Comparison of ENCODE assay signal across 24 cellular contexts in genomic region chr3:161275919-161276318, GRCh38. TPM values are rescaled to one million over a fixed set of nuclear protein-coding genes. Genes with fewer than 3 reads are reported as not detected.
DNase-seq lines count a peak whose midpoint lies in the region; ATAC-seq, FAIRE-seq and TF ChIP-seq lines count a peak whose summit lies in the region.
"Had no signal": no experiment of that assay in that cellular context is flagged by ENCODE, and none has a peak within 500 bp of the region (broad histone marks: within the 10 kb centered on the region; RNA-seq: fewer than 3 reads in every experiment).

No MANE protein-coding gene starts in this region.

- H3K27ac Mint-ChIP-seq in activated CD4-positive, alpha-beta T cell treated with anti-CD3 and anti-CD28 coated beads, Interleukin-2, amount 10 ng/mL, durations not matched to agents 24 days and 14 days: no peak overlapping the region
- H3K27ac Mint-ChIP-seq: activated B cell treated with CpG ODN at 0.5 μM for 24 hours; activated naive CD8-positive, alpha-beta T cell treated with anti-CD3 and anti-CD28 coated beads, Interleukin-2, amount 50 U/mL, for 24 hours; GM23338; T-helper 1 cell treated with Interleukin-12 subunit alpha and Interleukin-12 subunit beta and Interleukin-4 antibody, amounts not matched to agents 30 μg/mL and 1 μg/mL, for 36 hours had no signal

- H3K4me3 Mint-ChIP-seq in activated CD4-positive, alpha-beta T cell treated with anti-CD3 and anti-CD28 coated beads, Interleukin-2, amount 10 ng/mL, durations not matched to agents 24 days and 14 days: no peak overlapping the region
- H3K4me3 Mint-ChIP-seq: activated B cell treated with CpG ODN at 0.5 μM for 24 hours; activated naive CD8-positive, alpha-beta T cell treated with anti-CD3 and anti-CD28 coated beads, Interleukin-2, amount 50 U/mL, for 24 hours; GM23338; T-helper 1 cell treated with Interleukin-12 subunit alpha and Interleukin-12 subunit beta and Interleukin-4 antibody, amounts not matched to agents 30 μg/mL and 1 μg/mL, for 36 hours had no signal

- in situ Hi-C loops in HepG2 (cut with HindIII; ENCODE audit: extremely low pct_ligation_motif_present, low pct_unique_long_range_greater_than_20kb): loop anchor here (10.0 kb wide), 2 partner anchors 181 to 351 kb away; no protein-coding TSS in a partner anchor

- H3K23ac ChIP-seq in mesenchymal stem cell (ENCODE audit: low read length in 2 of 2): no peak overlapping the region

- no peak overlapping the region for H3K4ac ChIP-seq in mesenchymal stem cell (ENCODE audit: low read depth in 1 of 2, low read length in 2 of 2)

- TF ChIP-seq CTCF in HepG2 (CRISPR knock-in tag; IDR thresholded peaks at IDR 0.05): no peak
- no peak for TF ChIP-seq CTCF in right lobe of liver (IDR thresholded peaks at IDR 0.05)
- TF ChIP-seq CTCF in epithelial cell of esophagus (IDR thresholded peaks at IDR 0.05; ENCODE audit: insufficient read depth, low read depth, low read length, missing control alignments): no peak
- TF ChIP-seq CTCF in upper lobe of right lung (IDR thresholded peaks at IDR 0.05): no peak

- no peak overlapping the region for H2AK5ac ChIP-seq in mesenchymal stem cell (ENCODE audit: low read length, severe bottlenecking)

- intact Hi-C loops in HepG2 (cut with micrococcal nuclease; ENCODE audit: unreplicated experiment): loop anchor here (10.0 kb wide), 1 partner anchor 351 kb away; no protein-coding TSS in a partner anchor
- intact Hi-C loops in right lobe of liver (cut with DNase I): loop anchor here in 1 of 2 donors (10.0 kb wide), 1 partner anchor 129 kb away; no protein-coding TSS in a partner anchor
- intact Hi-C loops in upper lobe of right lung (cut with DNase I): loop anchor here (10.0 kb wide), 1 partner anchor 139 kb away; no protein-coding TSS in a partner anchor
- intact Hi-C loops in activated CD4-positive, alpha-beta T cell treated with anti-CD3 and anti-CD28 coated beads, Interleukin-2, amount 10 ng/mL, durations not matched to agents 24 days and 14 days (cut with micrococcal nuclease): loop anchor here (2.0 kb wide), 1 partner anchor 319 kb away; no protein-coding TSS in a partner anchor

- no peak for TF ChIP-seq RAD21 in HepG2 (CRISPR knock-in tag; IDR thresholded peaks at IDR 0.05)

- H3K4me3 ChIP-seq in HepG2 (replicated peaks in 1 of 3; ENCODE audit: insufficient read depth in 1 of 3, low read depth in 2 of 3, low read length in 3 of 3): no peak overlapping the region
- no peak overlapping the region for H3K4me3 ChIP-seq in right lobe of liver
- H3K4me3 ChIP-seq in epithelial cell of esophagus (ENCODE audit: low read length): no peak overlapping the region
- no peak overlapping the region for H3K4me3 ChIP-seq in upper lobe of right lung
- no peak overlapping the region for H3K4me3 ChIP-seq in mesenchymal stem cell (ENCODE audit: insufficient read depth in 1 of 2, low read depth in 1 of 2, low read length in 2 of 2)
- H3K4me3 ChIP-seq: BLaER1, GM23338, heart right ventricle, upper lobe of left lung had no signal

- H3K9me3 Mint-ChIP-seq in activated CD4-positive, alpha-beta T cell treated with anti-CD3 and anti-CD28 coated beads, Interleukin-2, amount 10 ng/mL, durations not matched to agents 24 days and 14 days: peaks cover 11% of the 10 kb centered on the region

- ATAC-seq in HepG2 (peak; percentile 33; the same call in 2 of the 3 replicates), right lobe of liver (no peak), upper lobe of right lung (no peak), HG03469 (IDR thresholded peaks at IDR 0.05; ENCODE audit: unreplicated experiment) (no peak)
- ATAC-seq: activated naive CD8-positive, alpha-beta T cell treated with anti-CD3 and anti-CD28 coated beads, Interleukin-2, amount 50 U/mL, for 24 hours; GM23338; heart right ventricle; Right ventricle myocardium inferior had no signal

- no peaks in the 10 kb centered on the region for H3K27me3 ChIP-seq in HepG2 (ENCODE audit: control insufficient read depth in 1 of 2, insufficient read depth in 2 of 2, low read length in 2 of 2)
- no peaks in the 10 kb centered on the region for H3K27me3 ChIP-seq in right lobe of liver
- no peaks in the 10 kb centered on the region for H3K27me3 ChIP-seq in upper lobe of right lung
- H3K27me3 ChIP-seq in mesenchymal stem cell (ENCODE audit: control insufficient read depth in 1 of 2, insufficient read depth in 1 of 2, low read length in 2 of 2): no peaks in the 10 kb centered on the region
- H3K27me3 ChIP-seq: BLaER1, heart right ventricle, upper lobe of left lung had no signal

- no peak overlapping the region for H3K14ac ChIP-seq in mesenchymal stem cell (ENCODE audit: low read length in 2 of 2)

- H3K9ac ChIP-seq in HepG2 (ENCODE audit: insufficient read depth, low read depth, low read length) (no peak overlapping the region), mesenchymal stem cell (ENCODE audit: low read length) (no peak overlapping the region)
- H3K9ac ChIP-seq: BLaER1 had no signal

- H4K20me1 ChIP-seq in HepG2 (ENCODE audit: insufficient read depth, low read length): no peaks in the 10 kb centered on the region
- H4K20me1 ChIP-seq: BLaER1 had no signal

- H3K4me2 ChIP-seq in HepG2 (ENCODE audit: low read depth, low read length) (no peak overlapping the region), mesenchymal stem cell (ENCODE audit: low read length, poor library complexity, severe bottlenecking) (no peak overlapping the region)
- H3K4me2 ChIP-seq: BLaER1, GM23338 had no signal

- H2BK12ac ChIP-seq in mesenchymal stem cell (ENCODE audit: low read length in 2 of 2): no peak overlapping the region

- no peak overlapping the region for H2BK5ac ChIP-seq in mesenchymal stem cell (ENCODE audit: low read depth, low read length, poor library complexity, severe bottlenecking)

- POLR2A ChIA-PET in HepG2 (lab: Yijun Ruan, JAX): no interaction called here

- DNase-seq in HepG2 (ENCODE audit: low spot score) (no peak), right lobe of liver (no peak), NCI-H345 treated with DMSO at 0.1 percent for 48 hours (lab: John Stamatoyannopoulos, UW; ENCODE audit: unreplicated experiment) (peak; percentile 88), epithelial cell of esophagus (ENCODE audit: low read depth) (peak; percentile 84), upper lobe of right lung (no peak), mesenchymal stem cell (no peak)
- DNase-seq in activated CD4-positive, alpha-beta T cell treated with anti-CD3 and anti-CD28 coated beads, Interleukin-2, amount 10 ng/mL, durations not matched to agents 24 days and 14 days: no peak
- DNase-seq: activated B cell treated with CpG ODN at 0.5 μM for 24 hours; activated naive CD8-positive, alpha-beta T cell treated with anti-CD3 and anti-CD28 coated beads, Interleukin-2, amount 50 U/mL, for 24 hours; caudate nucleus; DMS 273 treated with DMSO at 0.1 percent for 48 hours; effector CD4-positive, alpha-beta T cell; heart right ventricle; KG1; NCI-H2029; stimulated activated naive CD4-positive, alpha-beta T cell treated with Interleukin-2 at 50 U/mL for 16 hours; upper lobe of left lung had no signal

- H2AFZ ChIP-seq in HepG2 (ENCODE audit: low read length) (no peak overlapping the region), mesenchymal stem cell (ENCODE audit: low read depth, low read length) (no peak overlapping the region)
- H2AFZ ChIP-seq: GM23338 had no signal

- no peak overlapping the region for H3K18ac ChIP-seq in mesenchymal stem cell (ENCODE audit: low read depth in 1 of 2, low read length in 2 of 2)

- CTCF ChIA-PET in HepG2 (lab: Yijun Ruan, JAX; ENCODE audit: low intra/inter-chr PET ratio, low total read pairs): interaction anchor here (2.9 kb wide), 1 partner anchor 148 kb away, joined by 39 read pairs; no protein-coding TSS in a partner anchor

- H3K4me1 ChIP-seq in HepG2 (ENCODE audit: insufficient read depth, low read length) (peaks cover 24% of the 10 kb centered on the region), right lobe of liver (no peaks in the 10 kb centered on the region), upper lobe of right lung (no peaks in the 10 kb centered on the region), mesenchymal stem cell (ENCODE audit: control insufficient read depth, insufficient read depth, low read depth, low read length) (no peaks in the 10 kb centered on the region)
- H3K4me1 ChIP-seq: BLaER1, heart right ventricle, upper lobe of left lung had no signal

- H3K27me3 Mint-ChIP-seq in activated CD4-positive, alpha-beta T cell treated with anti-CD3 and anti-CD28 coated beads, Interleukin-2, amount 10 ng/mL, durations not matched to agents 24 days and 14 days: peaks cover 4% of the 10 kb centered on the region
- H3K27me3 Mint-ChIP-seq: activated B cell treated with CpG ODN at 0.5 μM for 24 hours; activated naive CD8-positive, alpha-beta T cell treated with anti-CD3 and anti-CD28 coated beads, Interleukin-2, amount 50 U/mL, for 24 hours had no signal

- TF ChIP-seq EP300 in HepG2 (IDR thresholded peaks at IDR 0.05; ENCODE audit: low read depth in 2 of 2, low read length in 2 of 2): no peak
- TF ChIP-seq EP300 in HepG2 (CRISPR knock-in tag; IDR thresholded peaks at IDR 0.05; ENCODE audit: borderline replicate concordance): no peak

- no peak overlapping the region for H2BK15ac ChIP-seq in mesenchymal stem cell (ENCODE audit: low read depth, poor library complexity, severe bottlenecking)

- H3K79me1 ChIP-seq in mesenchymal stem cell (replicated peaks; ENCODE audit: low read length, poor library complexity, severe bottlenecking): no peaks in the 10 kb centered on the region

- 100% methylated on average over 1 of the region's 2 CpGs for WGBS in HepG2 (ENCODE audit: low lambda C conversion rate)
- no CpG with 5 or more reads among the region's 2 CpGs for WGBS in right lobe of liver (ENCODE audit: insufficient coverage, low coverage, low lambda C conversion rate, missing lambda C conversion rate)
- WGBS in mesenchymal stem cell: 98% methylated on average over 2 of the region's 2 CpGs

- H3K36me3 ChIP-seq in HepG2 (replicated peaks in 1 of 2; ENCODE audit: control insufficient read depth in 1 of 2, insufficient read depth in 2 of 2, low read length in 2 of 2) (0 out of 5 replicates have a peak, but pooled peaks cover 0 to 1% of the 10 kb centered on the region in 2 experiments), right lobe of liver (no peaks in the 10 kb centered on the region), upper lobe of right lung (no peaks in the 10 kb centered on the region), mesenchymal stem cell (ENCODE audit: control insufficient read depth in 1 of 2, insufficient read depth in 2 of 2, low read depth in 1 of 2, low read length in 2 of 2) (peaks cover 0 to 14% of the 10 kb centered on the region in 2 experiments)
- H3K36me3 ChIP-seq: upper lobe of left lung had no signal

- H4K8ac ChIP-seq in mesenchymal stem cell (ENCODE audit: low read length): no peak overlapping the region

- no peaks in the 10 kb centered on the region for H3K4me1 Mint-ChIP-seq in activated CD4-positive, alpha-beta T cell treated with anti-CD3 and anti-CD28 coated beads, Interleukin-2, amount 10 ng/mL, durations not matched to agents 24 days and 14 days
- H3K4me1 Mint-ChIP-seq: activated B cell treated with CpG ODN at 0.5 μM for 24 hours; activated naive CD8-positive, alpha-beta T cell treated with anti-CD3 and anti-CD28 coated beads, Interleukin-2, amount 50 U/mL, for 24 hours had no signal

- H4K91ac ChIP-seq in mesenchymal stem cell (ENCODE audit: low read length): no peak overlapping the region

- no peak for TF ChIP-seq POLR2A in HepG2 (IDR thresholded peaks at IDR 0.05; ENCODE audit: insufficient read depth in 1 of 2, low read depth in 2 of 2, low read length in 2 of 2)
- TF ChIP-seq POLR2A in right lobe of liver (IDR thresholded peaks at IDR 0.05): no peak

- FAIRE-seq in HepG2 (lab: Jason Lieb, UNC): no peak
- FAIRE-seq: GM18507, keratinocyte had no signal

- H3K27ac ChIP-seq in HepG2 (ENCODE audit: extremely low read length, insufficient read depth, low read length): no peak overlapping the region
- H3K27ac ChIP-seq in right lobe of liver: no peak overlapping the region
- no peak overlapping the region for H3K27ac ChIP-seq in upper lobe of right lung
- H3K27ac ChIP-seq in mesenchymal stem cell (ENCODE audit: low read length, poor library complexity, severe bottlenecking): no peak overlapping the region
- H3K27ac ChIP-seq: BLaER1, heart right ventricle, upper lobe of left lung had no signal

- H3K79me2 ChIP-seq in HepG2 (ENCODE audit: insufficient read depth, low read length): no peaks in the 10 kb centered on the region

- no peak overlapping the region for H2BK120ac ChIP-seq in mesenchymal stem cell (ENCODE audit: low read depth, low read length)

- BruUV-seq in HepG2 (replicated peaks; lab: Mats Ljungman, UMichigan): no TSS peak

- peaks cover 4% of the 10 kb centered on the region for H3K36me3 Mint-ChIP-seq in activated CD4-positive, alpha-beta T cell treated with anti-CD3 and anti-CD28 coated beads, Interleukin-2, amount 10 ng/mL, durations not matched to agents 24 days and 14 days (ENCODE audit: low read depth)

- H3K9me3 ChIP-seq in HepG2 (ENCODE audit: low read length) (peaks cover 26% of the 10 kb centered on the region), right lobe of liver (peaks cover 0 to 4% (median under 1%) of the 10 kb centered on the region in 4 donors), upper lobe of right lung (peaks cover 6% of the 10 kb centered on the region), mesenchymal stem cell (ENCODE audit: control insufficient read depth, low read length) (peaks cover 23% of the 10 kb centered on the region)

RNA-seq across cellular contexts. Expression of gene NMD3, which starts 54.8 kb away (rescaled TPM):
- total RNA-seq in HepG2 (2016; rRNA removed; fragmentation: Illumina TruSeq; extraction: Trizol) (55.2 and 95.4 TPM in 2 replicates), right lobe of liver (10 to 100 TPM; 33.3 to 46.7 (median 42.2) TPM), upper lobe of right lung (40.9 TPM)
- 8.5 and 10.5 TPM in 2 replicates for total RNA-seq in HepG2 (2016; cell fraction: cytosol; rRNA removed; fragmentation: Illumina TruSeq; extraction: Trizol; ENCODE audit: low read depth)
- 55.7 and 91.2 TPM in 2 replicates for total RNA-seq in HepG2 (2016; cell fraction: insoluble cytoplasmic fraction; rRNA removed; fragmentation: Illumina TruSeq; extraction: Trizol)
- 22.8 and 30.4 TPM in 2 replicates for total RNA-seq in HepG2 (2016; cell fraction: membrane; rRNA removed; fragmentation: Illumina TruSeq; extraction: Trizol)
- 46.6 and 50.5 TPM in 2 replicates for total RNA-seq in HepG2 (2016; cell fraction: nucleus; rRNA removed; fragmentation: Illumina TruSeq; extraction: Trizol)
- 31.3 and 44.2 TPM in 2 replicates for polyA plus RNA-seq in HepG2 (2011; rRNA removed)
- polyA plus RNA-seq in HepG2 (2011; cell fraction: cytosol; rRNA removed): 17.1 and 21.6 TPM in 2 replicates
- polyA plus RNA-seq in HepG2 (2011; cell fraction: nucleus; rRNA removed): 19.8 and 20.3 TPM in 2 replicates
- 46.6 and 51.7 TPM in 2 replicates for polyA plus RNA-seq in HepG2 (2012)
- polyA plus RNA-seq in HepG2 (2016; cell fraction: cytosol; fragmentation: Illumina TruSeq; extraction: Trizol; ENCODE audit: low read depth): 3.5 and 4.3 TPM in 2 replicates
- 73.9 and 86.1 TPM in 2 replicates for polyA plus RNA-seq in HepG2 (2016; cell fraction: insoluble cytoplasmic fraction; fragmentation: Illumina TruSeq; extraction: Trizol; ENCODE audit: low read depth)
- 11.3 and 13.2 TPM in 2 replicates for polyA plus RNA-seq in HepG2 (2016; cell fraction: membrane; fragmentation: Illumina TruSeq; extraction: Trizol; ENCODE audit: low read depth)
- 39.5 and 44.5 TPM in 2 replicates for polyA plus RNA-seq in HepG2 (2016; cell fraction: nucleus; fragmentation: Illumina TruSeq; extraction: Trizol; ENCODE audit: insufficient read depth, low read depth)
- polyA minus RNA-seq in HepG2 (2011; rRNA and poly(A)+ RNA removed; ENCODE audit: low replicate concordance): 55.7 and 74.3 TPM in 2 replicates
- 50.4 and 51.5 TPM in 2 replicates for polyA minus RNA-seq in HepG2 (2011; cell fraction: cytosol; rRNA and poly(A)+ RNA removed)
- 85.7 and 94.0 TPM in 2 replicates for polyA minus RNA-seq in HepG2 (2011; cell fraction: nucleus; rRNA and poly(A)+ RNA removed)
- polyA plus RNA-seq in mesenchymal stem cell (2013, experiment 1 of 2): 37.8 TPM
- 37.6 TPM for polyA plus RNA-seq in mesenchymal stem cell (2013, experiment 2 of 2)
- total RNA-seq in activated CD4-positive, alpha-beta T cell treated with anti-CD3 and anti-CD28 coated beads, Interleukin-2, amount 10 ng/mL, durations not matched to agents 24 days and 14 days: 78.2 and 81.8 TPM in 2 replicates

Comparison
In these comparisons a context has a peak if more than half of its experiments do, and no peak if none do; other contexts are left out.
1. DNase-seq: peak in NCI-H345 treated with DMSO at 0.1 percent for 48 hours (single experiment) and epithelial cell of esophagus (single experiment); none in HepG2 (single experiment), right lobe of liver (0 of 3), upper lobe of right lung (single experiment), mesenchymal stem cell (single experiment) and activated CD4-positive, alpha-beta T cell treated with anti-CD3 and anti-CD28 coated beads, Interleukin-2, amount 10 ng/mL, durations not matched to agents 24 days and 14 days (single experiment).